In genomic region chr10:65010845-65011244, GRCh38 we compare ENCODE assay signal across 24 cellular contexts.
A peak's percentile ranks its signal among the peaks of the same experiment; 100 is the strongest.
DNase-seq lines count a peak whose midpoint lies in the region; ATAC-seq and TF ChIP-seq lines count a peak whose summit lies in the region.
"Had no signal": no experiment of that assay in that cellular context is flagged by ENCODE, and none has a peak within 500 bp of the region (broad histone marks: within the 10 kb centered on the region; RNA-seq: fewer than 3 reads in every experiment).

No MANE protein-coding gene starts in this region.

- H3K9me2 ChIP-seq in Karpas-422 (replicated peaks; ENCODE audit: insufficient read depth, low read length) (no peaks in the 10 kb centered on the region), PC-9 (ENCODE audit: insufficient read depth) (no peaks in the 10 kb centered on the region)

- H3F3A ChIP-seq in PC-9 (ENCODE audit: insufficient read depth, low read depth) (no peaks in the 10 kb centered on the region), neural progenitor cell (ENCODE audit: low read depth) (no peaks in the 10 kb centered on the region), smooth muscle cell (ENCODE audit: low read depth) (no peaks in the 10 kb centered on the region)

- H2AFZ ChIP-seq in Karpas-422 (ENCODE audit: low read length) (peak overlapping the region; percentile 19), PC-9 (peak overlapping the region; percentile 60; the same call in 1 of the 2 replicates), neural progenitor cell (replicated peaks) (peak overlapping the region; percentile 15), smooth muscle cell (ENCODE audit: low read depth) (peak overlapping the region; percentile 62)
- H2AFZ ChIP-seq: GM23248 had no signal

- H3K9me3 Mint-ChIP-seq in neural progenitor cell, result peaks cover 3% of the 10 kb centered on the region
- peaks cover 0 to 22% (median 3%) of the 10 kb centered on the region in 11 donors for H3K9me3 Mint-ChIP-seq in naive thymus-derived CD4-positive, alpha-beta T cell

- H3K9me3 ChIP-seq in Karpas-422 (ENCODE audit: low read length) (no peaks in the 10 kb centered on the region), PC-9 (ENCODE audit: insufficient read depth, low read depth) (no peaks in the 10 kb centered on the region), neural progenitor cell (ENCODE audit: low read depth) (no peaks in the 10 kb centered on the region), smooth muscle cell (replicated peaks; ENCODE audit: low read depth) (no peaks in the 10 kb centered on the region)
- no peaks in the 10 kb centered on the region for H3K9me3 ChIP-seq in naive thymus-derived CD4-positive, alpha-beta T cell (ENCODE audit: control insufficient read depth in 2 of 3, low read length in 3 of 3)
- H3K9me3 ChIP-seq: A549; BE2C; BLaER1 treated with 17β-estradiol and CSF1 and Interleukin-3, amounts not matched to agents 10 nM and 100 nM had no signal

- CTCF ChIA-PET in PC-9 (lab: Charles Lee), result no interaction called here
- CTCF ChIA-PET in naive thymus-derived CD4-positive, alpha-beta T cell (lab: Charles Lee), result no interaction called here

- POLR2A ChIA-PET in PC-9 (lab: Charles Lee; ENCODE audit: unreplicated experiment), result no interaction called here
- POLR2A ChIA-PET in naive thymus-derived CD4-positive, alpha-beta T cell (lab: Charles Lee), result no interaction called here

- H3K4me3 Mint-ChIP-seq in neural progenitor cell, result no peak overlapping the region
- H3K4me3 Mint-ChIP-seq in naive thymus-derived CD4-positive, alpha-beta T cell, result no peak overlapping the region
- H3K4me3 Mint-ChIP-seq: CD14-positive monocyte; CD4-positive, alpha-beta T cell; CD8-positive, alpha-beta memory T cell; H9 had no signal

- no peaks in the 10 kb centered on the region for H3K36me3 Mint-ChIP-seq in neural progenitor cell
- H3K36me3 Mint-ChIP-seq in naive thymus-derived CD4-positive, alpha-beta T cell, result no peaks in the 10 kb centered on the region
- H3K36me3 Mint-ChIP-seq: CD14-positive monocyte; CD8-positive, alpha-beta memory T cell had no signal

- H3K27ac Mint-ChIP-seq in neural progenitor cell, result no peak overlapping the region
- no peak overlapping the region for H3K27ac Mint-ChIP-seq in naive thymus-derived CD4-positive, alpha-beta T cell
- H3K27ac Mint-ChIP-seq: CD14-positive monocyte; CD4-positive, alpha-beta T cell; CD8-positive, alpha-beta memory T cell; H9 had no signal

- no peaks in the 10 kb centered on the region for H3K4me1 ChIP-seq in Karpas-422 (ENCODE audit: low read length)
- no peaks in the 10 kb centered on the region for H3K4me1 ChIP-seq in PC-9 (replicated peaks; ENCODE audit: insufficient read depth)
- H3K4me1 ChIP-seq in neural progenitor cell, result no peaks in the 10 kb centered on the region
- no peaks in the 10 kb centered on the region for H3K4me1 ChIP-seq in smooth muscle cell (ENCODE audit: low read depth)
- no peaks in the 10 kb centered on the region for H3K4me1 ChIP-seq in naive thymus-derived CD4-positive, alpha-beta T cell (ENCODE audit: control insufficient read depth in 2 of 2, insufficient read depth in 2 of 2, low read length in 2 of 2)
- H3K4me1 ChIP-seq: A549; BE2C; BLaER1 treated with 17β-estradiol and CSF1 and Interleukin-3, amounts not matched to agents 10 nM and 100 nM had no signal

- H3K4me2 ChIP-seq in Karpas-422 (ENCODE audit: low read depth, low read length, poor library complexity, severe bottlenecking) (no peak overlapping the region), PC-9 (no peak overlapping the region), neural progenitor cell (no peak overlapping the region), smooth muscle cell (no peak overlapping the region)
- H3K4me2 ChIP-seq: A549; BLaER1 treated with 17β-estradiol and CSF1 and Interleukin-3, amounts not matched to agents 10 nM and 100 nM had no signal

- no peaks in the 10 kb centered on the region for H3K27me3 ChIP-seq in Karpas-422 (ENCODE audit: low read length)
- no peaks in the 10 kb centered on the region for H3K27me3 ChIP-seq in PC-9 (ENCODE audit: insufficient read depth, low read depth)
- no peaks in the 10 kb centered on the region for H3K27me3 ChIP-seq in neural progenitor cell
- no peaks in the 10 kb centered on the region for H3K27me3 ChIP-seq in smooth muscle cell (ENCODE audit: low read depth)
- H3K27me3 ChIP-seq in naive thymus-derived CD4-positive, alpha-beta T cell (ENCODE audit: control insufficient read depth in 2 of 2, insufficient read depth in 2 of 2, low read length in 2 of 2), result no peaks in the 10 kb centered on the region
- H3K27me3 ChIP-seq: BE2C; BLaER1 treated with 17β-estradiol and CSF1 and Interleukin-3, amounts not matched to agents 10 nM and 100 nM had no signal

- no peaks in the 10 kb centered on the region for H3K79me2 ChIP-seq in Karpas-422 (ENCODE audit: low read length)
- no peaks in the 10 kb centered on the region for H3K79me2 ChIP-seq in PC-9 (ENCODE audit: low read depth)
- H3K79me2 ChIP-seq in neural progenitor cell (ENCODE audit: low read depth), result no peaks in the 10 kb centered on the region
- no peaks in the 10 kb centered on the region for H3K79me2 ChIP-seq in smooth muscle cell (ENCODE audit: low read depth)

- peaks cover 2% of the 10 kb centered on the region for H3K4me1 Mint-ChIP-seq in neural progenitor cell
- no peaks in the 10 kb centered on the region for H3K4me1 Mint-ChIP-seq in naive thymus-derived CD4-positive, alpha-beta T cell
- H3K4me1 Mint-ChIP-seq: CD14-positive monocyte; CD8-positive, alpha-beta memory T cell; H9 had no signal

- WGBS in smooth muscle cell (ENCODE audit: low lambda C conversion rate), result 94% methylated on average over 1 of the region's 1 CpG

- ATAC-seq in GM18861 (IDR thresholded peaks at IDR 0.05; ENCODE audit: unreplicated experiment), result no peak
- ATAC-seq in naive thymus-derived CD4-positive, alpha-beta T cell, result no peak
- ATAC-seq: A549, GM12878, HCT116 had no signal

- H3K36me3 ChIP-seq in Karpas-422 (ENCODE audit: insufficient read depth, low read length) (no peaks in the 10 kb centered on the region), PC-9 (ENCODE audit: low read depth) (no peaks in the 10 kb centered on the region), neural progenitor cell (no peaks in the 10 kb centered on the region), smooth muscle cell (ENCODE audit: low read depth) (no peaks in the 10 kb centered on the region)
- no peaks in the 10 kb centered on the region for H3K36me3 ChIP-seq in naive thymus-derived CD4-positive, alpha-beta T cell (ENCODE audit: control insufficient read depth in 2 of 3, insufficient read depth in 3 of 3, low read length in 3 of 3)
- H3K36me3 ChIP-seq: BE2C; BLaER1 treated with 17β-estradiol and CSF1 and Interleukin-3, amounts not matched to agents 10 nM and 100 nM had no signal

- H3K9ac ChIP-seq in Karpas-422 (ENCODE audit: low read length) (no peak overlapping the region), neural progenitor cell (no peak overlapping the region), smooth muscle cell (ENCODE audit: low read depth) (no peak overlapping the region)
- H3K9ac ChIP-seq: BLaER1 treated with 17β-estradiol and CSF1 and Interleukin-3, amounts not matched to agents 10 nM and 100 nM; GM23248 had no signal

- DNase-seq in Karpas-422 (no peak), PC-9 (no peak), neural progenitor cell (ENCODE audit: low spot score) (no peak), smooth muscle cell (lab: John Stamatoyannopoulos, UW; ENCODE audit: unreplicated experiment) (no peak), hepatic stellate cell (ENCODE audit: low spot score) (no peak)
- no peak for DNase-seq in naive thymus-derived CD4-positive, alpha-beta T cell
- DNase-seq: 8988T; ACHN; AML-193; BE2C; CD4-positive, alpha-beta T cell; CD8-positive, alpha-beta memory T cell; DMS 273 treated with DMSO at 0.1 percent for 48 hours; DMS79; EL; GDM1; GM23248; H9 had no signal

- no peak overlapping the region for H3K4me3 ChIP-seq in Karpas-422 (ENCODE audit: low read length)
- H3K4me3 ChIP-seq in PC-9, result no peak overlapping the region
- H3K4me3 ChIP-seq in neural progenitor cell, result no peak overlapping the region
- H3K4me3 ChIP-seq in smooth muscle cell, result no peak overlapping the region
- no peak overlapping the region for H3K4me3 ChIP-seq in naive thymus-derived CD4-positive, alpha-beta T cell (ENCODE audit: low read length)
- H3K4me3 ChIP-seq: A549; BLaER1 treated with 17β-estradiol and CSF1 and Interleukin-3, amounts not matched to agents 10 nM and 100 nM; GM12878; GM23248 had no signal

- H3K27me3 Mint-ChIP-seq in neural progenitor cell (ENCODE audit: insufficient read depth, low read depth), result no peaks in the 10 kb centered on the region
- H3K27me3 Mint-ChIP-seq in naive thymus-derived CD4-positive, alpha-beta T cell, result no peaks in the 10 kb centered on the region
- H3K27me3 Mint-ChIP-seq: CD4-positive, alpha-beta T cell; CD8-positive, alpha-beta memory T cell had no signal

- intact Hi-C loops in PC-9 (cut with micrococcal nuclease; ENCODE audit: unreplicated experiment), result no loop called here
- intact Hi-C loops in naive thymus-derived CD4-positive, alpha-beta T cell (cut with micrococcal nuclease), result no loop called here

- BruUV-seq in PC-9 (replicated peaks; lab: Mats Ljungman, UMichigan), result no TSS peak

- H4K20me1 ChIP-seq in Karpas-422 (ENCODE audit: insufficient read depth, low read depth, low read length) (no peaks in the 10 kb centered on the region), PC-9 (ENCODE audit: insufficient read depth) (no peaks in the 10 kb centered on the region), neural progenitor cell (ENCODE audit: low read depth) (no peaks in the 10 kb centered on the region), smooth muscle cell (ENCODE audit: low read depth) (no peaks in the 10 kb centered on the region)
- H4K20me1 ChIP-seq: BLaER1 treated with 17β-estradiol and CSF1 and Interleukin-3, amounts not matched to agents 10 nM and 100 nM had no signal

- TF ChIP-seq CTCF in PC-9 (conservative IDR thresholded peaks at IDR 0.05) (no peak), neural progenitor cell (IDR thresholded peaks at IDR 0.05) (no peak), smooth muscle cell (IDR thresholded peaks at IDR 0.05; ENCODE audit: borderline replicate concordance, insufficient read depth, poor library complexity, severe bottlenecking) (no peak)

- H3K27ac ChIP-seq in Karpas-422 (ENCODE audit: low read length), result no peak overlapping the region
- no peak overlapping the region for H3K27ac ChIP-seq in PC-9
- no peak overlapping the region for H3K27ac ChIP-seq in neural progenitor cell
- H3K27ac ChIP-seq in smooth muscle cell (ENCODE audit: low read depth), result no peak overlapping the region
- no peak overlapping the region for H3K27ac ChIP-seq in naive thymus-derived CD4-positive, alpha-beta T cell (ENCODE audit: low read depth, low read length)
- H3K27ac ChIP-seq: A549; BLaER1 treated with 17β-estradiol and CSF1 and Interleukin-3, amounts not matched to agents 10 nM and 100 nM; GM23248 had no signal
